In the genomic region with DNA sequence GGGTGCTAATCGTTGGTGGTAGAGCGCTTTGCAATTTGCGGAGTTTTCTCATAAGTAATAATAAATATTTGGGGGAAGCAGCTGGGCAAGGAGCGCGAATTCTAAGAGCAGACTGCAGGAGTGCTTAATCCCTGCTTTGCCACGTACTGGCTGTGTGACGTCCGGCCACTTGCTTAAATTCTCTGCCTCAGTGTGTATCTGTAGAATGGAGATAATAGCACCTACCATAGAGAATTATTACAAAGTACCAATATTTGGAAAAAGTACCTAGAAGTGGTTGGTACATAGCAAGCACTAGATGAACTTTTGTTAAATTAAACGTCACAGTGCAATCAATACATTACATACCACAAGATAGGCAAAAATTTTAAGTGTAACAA, we compare ENCODE assay signal across 1 cellular context.
A peak's percentile ranks its signal among the peaks of the same experiment; 100 is the strongest.
TF ChIP-seq lines count a peak whose summit lies in the region.

No MANE protein-coding gene starts in this region.

TF ChIP-seq in K562, 482 proteins besides CTCF, POLR2A, EP300 and RAD21 (continued from another document):
- TF ChIP-seq, protein P1, sequence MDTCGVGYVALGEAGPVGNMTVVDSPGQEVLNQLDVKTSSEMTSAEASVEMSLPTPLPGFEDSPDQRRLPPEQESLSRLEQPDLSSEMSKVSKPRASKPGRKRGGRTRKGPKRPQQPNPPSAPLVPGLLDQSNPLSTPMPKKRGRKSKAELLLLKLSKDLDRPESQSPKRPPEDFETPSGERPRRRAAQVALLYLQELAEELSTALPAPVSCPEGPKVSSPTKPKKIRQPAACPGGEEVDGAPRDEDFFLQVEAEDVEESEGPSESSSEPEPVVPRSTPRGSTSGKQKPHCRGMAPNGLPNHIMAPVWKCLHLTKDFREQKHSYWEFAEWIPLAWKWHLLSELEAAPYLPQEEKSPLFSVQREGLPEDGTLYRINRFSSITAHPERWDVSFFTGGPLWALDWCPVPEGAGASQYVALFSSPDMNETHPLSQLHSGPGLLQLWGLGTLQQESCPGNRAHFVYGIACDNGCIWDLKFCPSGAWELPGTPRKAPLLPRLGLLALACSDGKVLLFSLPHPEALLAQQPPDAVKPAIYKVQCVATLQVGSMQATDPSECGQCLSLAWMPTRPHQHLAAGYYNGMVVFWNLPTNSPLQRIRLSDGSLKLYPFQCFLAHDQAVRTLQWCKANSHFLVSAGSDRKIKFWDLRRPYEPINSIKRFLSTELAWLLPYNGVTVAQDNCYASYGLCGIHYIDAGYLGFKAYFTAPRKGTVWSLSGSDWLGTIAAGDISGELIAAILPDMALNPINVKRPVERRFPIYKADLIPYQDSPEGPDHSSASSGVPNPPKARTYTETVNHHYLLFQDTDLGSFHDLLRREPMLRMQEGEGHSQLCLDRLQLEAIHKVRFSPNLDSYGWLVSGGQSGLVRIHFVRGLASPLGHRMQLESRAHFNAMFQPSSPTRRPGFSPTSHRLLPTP (IDR thresholded peaks at IDR 0.05; ENCODE audit: borderline replicate concordance, extremely low read depth, insufficient read length) = no peak
- TF ChIP-seq, protein P2, sequence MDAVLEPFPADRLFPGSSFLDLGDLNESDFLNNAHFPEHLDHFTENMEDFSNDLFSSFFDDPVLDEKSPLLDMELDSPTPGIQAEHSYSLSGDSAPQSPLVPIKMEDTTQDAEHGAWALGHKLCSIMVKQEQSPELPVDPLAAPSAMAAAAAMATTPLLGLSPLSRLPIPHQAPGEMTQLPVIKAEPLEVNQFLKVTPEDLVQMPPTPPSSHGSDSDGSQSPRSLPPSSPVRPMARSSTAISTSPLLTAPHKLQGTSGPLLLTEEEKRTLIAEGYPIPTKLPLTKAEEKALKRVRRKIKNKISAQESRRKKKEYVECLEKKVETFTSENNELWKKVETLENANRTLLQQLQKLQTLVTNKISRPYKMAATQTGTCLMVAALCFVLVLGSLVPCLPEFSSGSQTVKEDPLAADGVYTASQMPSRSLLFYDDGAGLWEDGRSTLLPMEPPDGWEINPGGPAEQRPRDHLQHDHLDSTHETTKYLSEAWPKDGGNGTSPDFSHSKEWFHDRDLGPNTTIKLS (IDR thresholded peaks at IDR 0.05; ENCODE audit: borderline replicate concordance, low read depth) = 0 out of 2 replicates have a peak, but pooled peaks have one; percentile 7
- no peak for TF ChIP-seq SMAD3 (CRISPR knock-in tag; conservative IDR thresholded peaks at IDR 0.05)
- no peak for TF ChIP-seq ATF1 (CRISPR knock-in tag; IDR thresholded peaks at IDR 0.05)
- 0 out of 2 replicates have a peak, but pooled peaks have one; percentile 2 for TF ChIP-seq ATF1 (tag; IDR thresholded peaks at IDR 0.05)
- 0 out of 2 replicates have a peak, but pooled peaks have one; percentile 25 for TF ChIP-seq NFRKB (IDR thresholded peaks at IDR 0.05; ENCODE audit: low read depth)
- TF ChIP-seq, protein P3, sequence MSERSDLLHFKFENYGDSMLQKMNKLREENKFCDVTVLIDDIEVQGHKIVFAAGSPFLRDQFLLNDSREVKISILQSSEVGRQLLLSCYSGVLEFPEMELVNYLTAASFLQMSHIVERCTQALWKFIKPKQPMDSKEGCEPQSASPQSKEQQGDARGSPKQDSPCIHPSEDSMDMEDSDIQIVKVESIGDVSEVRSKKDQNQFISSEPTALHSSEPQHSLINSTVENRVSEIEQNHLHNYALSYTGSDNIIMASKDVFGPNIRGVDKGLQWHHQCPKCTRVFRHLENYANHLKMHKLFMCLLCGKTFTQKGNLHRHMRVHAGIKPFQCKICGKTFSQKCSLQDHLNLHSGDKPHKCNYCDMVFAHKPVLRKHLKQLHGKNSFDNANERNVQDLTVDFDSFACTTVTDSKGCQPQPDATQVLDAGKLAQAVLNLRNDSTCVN (CRISPR knock-in tag; IDR thresholded peaks at IDR 0.05) = 0 out of 2 replicates have a peak, but pooled peaks have one; percentile 44
- peak; percentile 32 for TF ChIP-seq RBM25 (IDR thresholded peaks at IDR 0.05; ENCODE audit: low read depth, low read length, severe bottlenecking)
- peak; percentile 19 to 35; a peak in 1 of 4 replicates for TF ChIP-seq KDM1A (IDR thresholded peaks at IDR 0.05)
- TF ChIP-seq, protein P4, sequence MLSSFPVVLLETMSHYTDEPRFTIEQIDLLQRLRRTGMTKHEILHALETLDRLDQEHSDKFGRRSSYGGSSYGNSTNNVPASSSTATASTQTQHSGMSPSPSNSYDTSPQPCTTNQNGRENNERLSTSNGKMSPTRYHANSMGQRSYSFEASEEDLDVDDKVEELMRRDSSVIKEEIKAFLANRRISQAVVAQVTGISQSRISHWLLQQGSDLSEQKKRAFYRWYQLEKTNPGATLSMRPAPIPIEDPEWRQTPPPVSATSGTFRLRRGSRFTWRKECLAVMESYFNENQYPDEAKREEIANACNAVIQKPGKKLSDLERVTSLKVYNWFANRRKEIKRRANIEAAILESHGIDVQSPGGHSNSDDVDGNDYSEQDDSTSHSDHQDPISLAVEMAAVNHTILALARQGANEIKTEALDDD (IDR thresholded peaks at IDR 0.05) = 0 out of 2 replicates have a peak, but pooled peaks have one; percentile 5
- TF ChIP-seq ZFP36 (IDR thresholded peaks at IDR 0.05; ENCODE audit: low read depth, low read length, partially characterized antibody) = peak; percentile 40
- 0 out of 2 replicates have a peak, but pooled peaks have one; percentile 1 for TF ChIP-seq PHF21A (IDR thresholded peaks at IDR 0.05; ENCODE audit: borderline replicate concordance, low read depth)
- peak; percentile 62; the same call in 1 of the 2 replicates for TF ChIP-seq SMARCA5 (IDR thresholded peaks at IDR 0.05)
- 0 out of 2 replicates have a peak, but pooled peaks have one; percentile 5 for TF ChIP-seq SMARCE1 (IDR thresholded peaks at IDR 0.05)
- TF ChIP-seq TEAD4 (IDR thresholded peaks at IDR 0.05; ENCODE audit: low read length) = 0 out of 2 replicates have a peak, but pooled peaks have one; percentile 14
- TF ChIP-seq TEAD4 (CRISPR knock-in tag; IDR thresholded peaks at IDR 0.05; ENCODE audit: borderline replicate concordance) = no peak
- no peak for TF ChIP-seq ERF (CRISPR knock-in tag; IDR thresholded peaks at IDR 0.05)
- 0 out of 2 replicates have a peak, but pooled peaks have one; percentile 15 for TF ChIP-seq GATAD2A (IDR thresholded peaks at IDR 0.05)
- TF ChIP-seq, protein P5, sequence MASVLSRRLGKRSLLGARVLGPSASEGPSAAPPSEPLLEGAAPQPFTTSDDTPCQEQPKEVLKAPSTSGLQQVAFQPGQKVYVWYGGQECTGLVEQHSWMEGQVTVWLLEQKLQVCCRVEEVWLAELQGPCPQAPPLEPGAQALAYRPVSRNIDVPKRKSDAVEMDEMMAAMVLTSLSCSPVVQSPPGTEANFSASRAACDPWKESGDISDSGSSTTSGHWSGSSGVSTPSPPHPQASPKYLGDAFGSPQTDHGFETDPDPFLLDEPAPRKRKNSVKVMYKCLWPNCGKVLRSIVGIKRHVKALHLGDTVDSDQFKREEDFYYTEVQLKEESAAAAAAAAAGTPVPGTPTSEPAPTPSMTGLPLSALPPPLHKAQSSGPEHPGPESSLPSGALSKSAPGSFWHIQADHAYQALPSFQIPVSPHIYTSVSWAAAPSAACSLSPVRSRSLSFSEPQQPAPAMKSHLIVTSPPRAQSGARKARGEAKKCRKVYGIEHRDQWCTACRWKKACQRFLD (CRISPR knock-in tag; IDR thresholded peaks at IDR 0.05) = no peak
